16 cellular contexts compared by ENCODE assay signal in the genomic region with DNA sequence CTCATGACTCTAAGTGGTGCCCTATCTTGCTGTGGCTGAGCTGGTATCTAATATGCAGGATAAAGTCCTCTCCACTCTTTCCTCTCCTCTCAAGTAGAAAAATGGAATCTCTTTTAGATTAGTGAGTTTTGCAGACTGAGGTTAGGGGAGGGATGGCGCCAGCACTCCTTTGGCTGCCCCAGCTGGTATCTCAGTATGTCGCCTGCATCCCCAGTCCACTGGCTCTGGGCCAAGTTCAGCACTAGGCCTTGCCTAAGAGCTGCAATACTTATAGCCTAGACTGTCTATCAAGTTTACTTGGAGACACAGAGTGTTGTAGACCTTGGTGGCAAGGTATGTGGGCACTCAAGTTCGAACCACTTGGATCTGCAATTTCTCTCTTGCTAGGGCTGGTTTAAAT.
DNase-seq lines count a peak whose midpoint lies in the region.
"Had no signal": no experiment of that assay in that cellular context is flagged by ENCODE, and none has a peak within 500 bp of the region (broad histone marks: within the 10 kb centered on the region; RNA-seq: fewer than 3 reads in every experiment).

No MANE protein-coding gene starts in this region.

- no peaks in the 10 kb centered on the region for H3K27me3 ChIP-seq in MG63

- H3K36me3 ChIP-seq in MG63 = no peaks in the 10 kb centered on the region
- H3K36me3 ChIP-seq: BLaER1 treated with 17β-estradiol and CSF1 and Interleukin-3, amounts not matched to agents 10 nM and 100 nM had no signal

- H3K4me3 ChIP-seq in MG63 = no peak overlapping the region
- H3K4me3 ChIP-seq: A549; BLaER1 treated with 17β-estradiol and CSF1 and Interleukin-3, amounts not matched to agents 10 nM and 100 nM had no signal

- H3K9me3 ChIP-seq in MG63 = no peaks in the 10 kb centered on the region
- H3K9me3 ChIP-seq: A549; BLaER1 treated with 17β-estradiol and CSF1 and Interleukin-3, amounts not matched to agents 10 nM and 100 nM; Caco-2 had no signal

- DNase-seq in DMS 273 (lab: John Stamatoyannopoulos, UW; ENCODE audit: unreplicated experiment) (peak; percentile 41), DMS 273 treated with DMSO at 0.1 percent for 48 hours (lab: John Stamatoyannopoulos, UW) (no peak), NCI-H2171 treated with DMSO at 0.1 percent for 48 hours (lab: John Stamatoyannopoulos, UW) (peak; percentile 8), NCI-H2171 (lab: John Stamatoyannopoulos, UW) (no peak), MG63 (peak; percentile 0), RPMI8226 (peak; percentile 2), glomerular visceral epithelial cell (ENCODE audit: extremely low spot score) (no peak), GDM1 (lab: John Stamatoyannopoulos, UW) (no peak)
- DNase-seq: AML-193; Caco-2; Calu3; CD4-positive, alpha-beta T cell; CD8-positive, alpha-beta T cell; DMS79 treated with DMSO at 0.1 percent for 48 hours had no signal

Comparison
In these comparisons a context has a peak if more than half of its experiments do, and no peak if none do; other contexts are left out.
1. DNase-seq: peak in DMS 273 (single experiment), NCI-H2171 treated with DMSO at 0.1 percent for 48 hours (single experiment), MG63 (single experiment) and RPMI8226 (single experiment); none in DMS 273 treated with DMSO at 0.1 percent for 48 hours (single experiment), NCI-H2171 (single experiment), glomerular visceral epithelial cell (single experiment) and GDM1 (single experiment).